1 cellular context compared by ENCODE assay signal in genomic region chr1:154627247-154628121, GRCh38.
TF ChIP-seq lines count a peak whose summit lies in the region.

No MANE protein-coding gene starts in this region.

TF ChIP-seq in HepG2, 621 proteins besides CTCF, POLR2A, EP300 and RAD21 (continued from another document and continues in another):
- TF ChIP-seq FIP1L1 (IDR thresholded peaks at IDR 0.05; ENCODE audit: borderline replicate concordance, insufficient read depth, low read depth, low read length) (no peak), ZC3H4 (CRISPR knock-in tag; IDR thresholded peaks at IDR 0.05; ENCODE audit: borderline replicate concordance) (no peak), NFRKB (IDR thresholded peaks at IDR 0.05) (no peak; the same call in 1 of the 2 replicates), USF2 (IDR thresholded peaks at IDR 0.05; ENCODE audit: low read depth, low read length) (peak; percentile 86), USF2 (CRISPR knock-in tag; IDR thresholded peaks at IDR 0.05; ENCODE audit: borderline replicate concordance) (peak; percentile 86; the same call in 1 of the 2 replicates), RXRB (CRISPR knock-in tag; IDR thresholded peaks at IDR 0.05; ENCODE audit: borderline replicate concordance) (no peak; the same call in none of the 2 replicates), SNRNP70 (IDR thresholded peaks at IDR 0.05; ENCODE audit: low read depth, low read length) (no peak), CEBPB (IDR thresholded peaks at IDR 0.05; ENCODE audit: borderline replicate concordance, low read depth, low read length) (peak; percentile 80), ZNF510 (CRISPR knock-in tag; IDR thresholded peaks at IDR 0.05; ENCODE audit: low read depth) (0 out of 2 replicates have a peak, but pooled peaks have one; percentile 50), ESRRA (CRISPR knock-in tag; IDR thresholded peaks at IDR 0.05; ENCODE audit: low read depth) (0 out of 2 replicates have a peak, but pooled peaks have one; percentile 20), ZNF878 (CRISPR knock-in tag; IDR thresholded peaks at IDR 0.05) (no peak), JARID2 (CRISPR knock-in tag; IDR thresholded peaks at IDR 0.05; ENCODE audit: insufficient replicate concordance) (no peak), HNRNPK (IDR thresholded peaks at IDR 0.05; ENCODE audit: low read depth, low read length, poor library complexity, severe bottlenecking) (peak; percentile 68), POLR2G (IDR thresholded peaks at IDR 0.05; ENCODE audit: low read depth, low read length) (peak; percentile 72), RBM39 (IDR thresholded peaks at IDR 0.05; ENCODE audit: low read depth, low read length, poor library complexity, severe bottlenecking) (no peak), ZNF274 (CRISPR knock-in tag; IDR thresholded peaks at IDR 0.05) (no peak), ZNF607 (CRISPR knock-in tag; IDR thresholded peaks at IDR 0.05; ENCODE audit: borderline replicate concordance) (no peak), TRIM24 (CRISPR knock-in tag; IDR thresholded peaks at IDR 0.05) (no peak), AGO2 (optimal IDR thresholded peaks at IDR 0.05; ENCODE audit: low read depth, low read length) (no peak), ZFY (CRISPR knock-in tag; IDR thresholded peaks at IDR 0.05) (peak; percentile 89), ZNF7 (CRISPR knock-in tag; IDR thresholded peaks at IDR 0.05) (no peak), ZNF580 (CRISPR knock-in tag; IDR thresholded peaks at IDR 0.05; ENCODE audit: borderline replicate concordance, low read depth) (peak; percentile 52; the same call in 1 of the 2 replicates), ATF2 (CRISPR knock-in tag; IDR thresholded peaks at IDR 0.05) (no peak; the same call in 1 of the 2 replicates), PRDM4 (CRISPR knock-in tag; IDR thresholded peaks at IDR 0.05; ENCODE audit: borderline replicate concordance) (no peak), AKNA (CRISPR knock-in tag; IDR thresholded peaks at IDR 0.05; ENCODE audit: borderline replicate concordance) (no peak), ZBTB7A (CRISPR knock-in tag; IDR thresholded peaks at IDR 0.05) (no peak; the same call in 1 of the 2 replicates), ZNF282 (IDR thresholded peaks at IDR 0.05; ENCODE audit: partially characterized antibody) (no peak), ZNF839 (CRISPR knock-in tag; IDR thresholded peaks at IDR 0.05; ENCODE audit: borderline replicate concordance) (0 out of 2 replicates have a peak, but pooled peaks have one; percentile 39), HDAC1 (CRISPR knock-in tag; IDR thresholded peaks at IDR 0.05) (peak; percentile 69), FOXP1 (IDR thresholded peaks at IDR 0.05) (no peak), FOXP1 (CRISPR knock-in tag; IDR thresholded peaks at IDR 0.05) (no peak), ZNF17 (CRISPR knock-in tag; IDR thresholded peaks at IDR 0.05) (no peak), AGO1 (IDR thresholded peaks at IDR 0.05; ENCODE audit: low read depth, low read length, poor library complexity, severe bottlenecking) (no peak), PLSCR1 (CRISPR knock-in tag; IDR thresholded peaks at IDR 0.05; ENCODE audit: borderline replicate concordance) (no peak), HNRNPLL (IDR thresholded peaks at IDR 0.05; ENCODE audit: low read depth, low read length, poor library complexity, severe bottlenecking) (peak; percentile 85), PREB (CRISPR knock-in tag; IDR thresholded peaks at IDR 0.05) (no peak), ZSCAN9 (CRISPR knock-in tag; IDR thresholded peaks at IDR 0.05; ENCODE audit: borderline replicate concordance) (peak; percentile 32), DPF2 (CRISPR knock-in tag; IDR thresholded peaks at IDR 0.05; ENCODE audit: borderline replicate concordance, low read depth) (no peak), CREB3 (CRISPR knock-in tag; IDR thresholded peaks at IDR 0.05) (no peak), SIX1 (CRISPR knock-in tag; IDR thresholded peaks at IDR 0.05; ENCODE audit: borderline replicate concordance) (no peak), CSRNP2 (CRISPR knock-in tag; conservative IDR thresholded peaks at IDR 0.05; ENCODE audit: low read depth) (no peak), XRCC5 (optimal IDR thresholded peaks at IDR 0.05; ENCODE audit: low read length) (no peak), SRSF1 (optimal IDR thresholded peaks at IDR 0.05; ENCODE audit: low read depth, low read length) (peak; percentile 52), ZNF124 (CRISPR knock-in tag; IDR thresholded peaks at IDR 0.05) (0 out of 2 replicates have a peak, but pooled peaks have one; percentile 20), ZNF703 (CRISPR knock-in tag; IDR thresholded peaks at IDR 0.05; ENCODE audit: borderline replicate concordance) (peak; percentile 54; the same call in 1 of the 2 replicates), ZNF564 (CRISPR knock-in tag; IDR thresholded peaks at IDR 0.05) (no peak)
